ENCODE assay signal across 8 cellular contexts in the genomic region with DNA sequence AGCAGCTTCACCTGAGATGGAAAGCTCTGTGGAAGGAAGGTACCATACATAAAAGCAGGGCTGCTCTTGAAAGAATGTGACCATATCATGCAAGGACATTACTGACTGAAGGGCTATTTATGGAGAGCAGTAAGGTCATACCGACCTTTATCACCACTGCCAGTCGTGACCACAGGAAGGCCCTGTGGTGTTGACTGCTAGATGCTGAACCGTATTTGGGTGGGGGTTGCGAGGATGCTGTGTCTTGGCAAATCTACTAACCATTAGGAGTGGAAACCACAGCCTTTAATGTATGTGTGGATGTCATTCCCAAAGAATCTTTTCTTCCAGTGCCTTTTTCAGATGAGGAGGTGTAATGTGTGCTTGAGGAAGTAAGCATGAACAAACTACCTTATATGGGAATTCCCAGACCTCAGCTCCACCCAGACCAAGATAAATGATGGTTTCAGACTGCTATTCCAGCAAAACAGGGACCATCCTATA.
DNase-seq lines count a peak whose midpoint lies in the region; ATAC-seq and TF ChIP-seq lines count a peak whose summit lies in the region.

No MANE protein-coding gene starts in this region.

- H3K27ac Mint-ChIP-seq in chondrocyte (ENCODE audit: unreplicated experiment): peak overlapping the region; percentile 99

- no peaks in the 10 kb centered on the region for H3K36me3 Mint-ChIP-seq in chondrocyte (ENCODE audit: low read depth)

- peaks cover 5% of the 10 kb centered on the region for H3K9me3 Mint-ChIP-seq in chondrocyte (ENCODE audit: low read depth)

- H3K4me3 Mint-ChIP-seq in chondrocyte (ENCODE audit: unreplicated experiment): peak overlapping the region; percentile 20

- ATAC-seq in HG02588 (IDR thresholded peaks at IDR 0.05; ENCODE audit: unreplicated experiment): peak; percentile 62

- peaks cover 0 to 19% of the 10 kb centered on the region in 2 donors for H3K36me3 ChIP-seq in muscle layer of duodenum (ENCODE audit: control insufficient read depth in 1 of 2, insufficient read depth in 2 of 2, low read length in 2 of 2)

- peaks cover 80% of the 10 kb centered on the region for H3K4me1 Mint-ChIP-seq in chondrocyte (ENCODE audit: low read depth)

- H3K27ac ChIP-seq in muscle layer of duodenum (ENCODE audit: low read length): peak overlapping the region; percentile 74

- DNase-seq in GM03348 (ENCODE audit: low spot score) (peak; percentile 58), NB4 (ENCODE audit: low read depth) (peak; percentile 87), chondrocyte (ENCODE audit: low spot score) (no peak), NCI-H446 (lab: John Stamatoyannopoulos, UW) (no peak), GOT3 (lab: John Stamatoyannopoulos, UW) (no peak), T1000 (lab: John Stamatoyannopoulos, UW) (no peak)

- H3K4me1 ChIP-seq in muscle layer of duodenum (ENCODE audit: control insufficient read depth in 1 of 2, insufficient read depth in 2 of 2, low read length in 2 of 2): peaks cover 19 to 30% of the 10 kb centered on the region in 2 donors

- TF ChIP-seq POLR2A in NB4 (IDR thresholded peaks at IDR 0.05; ENCODE audit: extremely low read depth, insufficient read length): no peak

- H3K27me3 Mint-ChIP-seq in chondrocyte (ENCODE audit: low read depth): no peaks in the 10 kb centered on the region

- H3K27me3 ChIP-seq in muscle layer of duodenum (ENCODE audit: low read depth, low read length): no peaks in the 10 kb centered on the region

- no peak overlapping the region for H3K4me3 ChIP-seq in NB4 (ENCODE audit: low read depth, low read length)
- peak overlapping the region in 1 of 2 donors; percentile 11 for H3K4me3 ChIP-seq in muscle layer of duodenum (ENCODE audit: low read depth in 1 of 2, low read length in 2 of 2)

- no peak for TF ChIP-seq CTCF in NB4 (IDR thresholded peaks at IDR 0.05; ENCODE audit: low read depth, low read length)
- TF ChIP-seq CTCF in chondrocyte (IDR thresholded peaks at IDR 0.05): no peak

- no peaks in the 10 kb centered on the region for H3K9me3 ChIP-seq in muscle layer of duodenum (ENCODE audit: control insufficient read depth in 1 of 2, low read length in 2 of 2)

Comparison
In these comparisons a context has a peak if more than half of its experiments do, and no peak if none do; other contexts are left out.
1. DNase-seq: peak in GM03348 (single experiment) and NB4 (single experiment); none in chondrocyte (single experiment), NCI-H446 (0 of 2), GOT3 (single experiment) and T1000 (single experiment).